In the genomic region with DNA sequence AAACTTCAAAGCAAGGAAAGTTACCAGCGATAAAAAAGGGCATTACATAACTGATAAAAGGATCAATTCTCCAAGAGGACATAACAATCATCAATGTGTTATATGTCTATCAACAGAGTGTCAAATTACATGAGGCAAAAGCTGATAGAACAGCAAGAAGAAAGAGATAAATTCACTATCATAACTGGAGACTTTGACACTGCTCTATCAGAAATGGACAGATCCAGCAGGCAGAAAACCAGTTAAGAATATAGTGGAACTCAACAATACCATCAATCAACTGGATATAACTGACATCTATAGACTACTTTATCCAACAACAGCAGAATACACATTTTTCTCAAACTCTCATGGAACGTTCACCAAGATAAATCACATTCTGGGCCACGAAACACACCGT, we compare ENCODE assay signal across 31 cellular contexts.
"Had no signal": no experiment of that assay in that cellular context is flagged by ENCODE, and none has a peak within 500 bp of the region (broad histone marks: within the 10 kb centered on the region; RNA-seq: fewer than 3 reads in every experiment).

No MANE protein-coding gene starts in this region.

- H3K36me3 ChIP-seq: brain microvascular endothelial cell had no signal

- DNase-seq: activated CD4-positive, alpha-beta memory T cell treated with anti-CD3 and anti-CD28 coated beads, Interleukin-2, amount 10 ng/mL, durations not matched to agents 7 days and 5 days; activated CD4-positive, alpha-beta T cell treated with anti-CD3 and anti-CD28 coated beads for 1 hour; activated CD4-positive, alpha-beta T cell treated with anti-CD3 and anti-CD28 coated beads for 48 hours; activated CD4-positive, CD25-positive, alpha-beta regulatory T cell; activated CD8-positive, alpha-beta memory T cell treated with anti-CD3 and anti-CD28 coated beads for 24 hours; activated CD8-positive, alpha-beta memory T cell treated with anti-CD3 and anti-CD28 coated beads, Interleukin-2, amount 10 ng/mL, durations not matched to agents 7 days and 5 days; activated CD8-positive, alpha-beta memory T cell treated with anti-CD3 and anti-CD28 coated beads, Interleukin-2, amount 50 U/mL, for 48 hours; activated effector memory CD4-positive, alpha-beta T cell treated with Interleukin-2 at 50 U/mL for 16 hours; activated naive CD4-positive, alpha-beta T cell treated with anti-CD3 and anti-CD28 coated beads, Interleukin-2, amount 10 ng/mL, durations not matched to agents 7 days and 5 days; activated naive CD8-positive, alpha-beta T cell treated with anti-CD3 and anti-CD28 coated beads, Interleukin-2, amount 50 U/mL, for 24 hours; activated T-cell treated with anti-CD3 and anti-CD28 coated beads, Interleukin-2, amount 50 U/mL, for 48 hours; anterior cingulate cortex; brain microvascular endothelial cell; NCI-H1092 treated with DMSO at 0.1 percent for 48 hours; NCI-H1417 treated with DMSO at 0.1 percent for 48 hours; NCI-H187 treated with DMSO at 0.1 percent for 48 hours; NCI-H2081; NCI-H2171 treated with DMSO at 0.1 percent for 48 hours; NCI-H2227 treated with DMSO at 0.1 percent for 48 hours; NCI-H446 treated with DMSO at 0.1 percent for 48 hours; NCI-H524; NCI-H69; NCI-H82; Right ventricle myocardium superior; SW 1271; T-helper 1 cell; T-helper 2 cell; T-helper 9 cell; WERI-Rb-1 had no signal

- H3K27ac ChIP-seq: brain microvascular endothelial cell, WERI-Rb-1 had no signal

- H3K27me3 ChIP-seq: brain microvascular endothelial cell had no signal

- H3K9me3 Mint-ChIP-seq: central memory CD8-positive, alpha-beta T cell had no signal

- ATAC-seq: activated CD8-positive, alpha-beta memory T cell treated with anti-CD3 and anti-CD28 coated beads, Interleukin-2, amount 10 ng/mL, durations not matched to agents 7 days and 5 days; activated naive CD8-positive, alpha-beta T cell treated with anti-CD3 and anti-CD28 coated beads, Interleukin-2, amount 50 U/mL, for 24 hours had no signal

- H3K27me3 Mint-ChIP-seq: activated CD4-positive, alpha-beta memory T cell treated with anti-CD3 and anti-CD28 coated beads, Interleukin-2, amount 10 ng/mL, durations not matched to agents 7 days and 5 days; activated CD8-positive, alpha-beta memory T cell treated with anti-CD3 and anti-CD28 coated beads, Interleukin-2, amount 10 ng/mL, durations not matched to agents 7 days and 5 days; activated naive CD4-positive, alpha-beta T cell treated with anti-CD3 and anti-CD28 coated beads, Interleukin-2, amount 10 ng/mL, durations not matched to agents 7 days and 5 days; activated naive CD8-positive, alpha-beta T cell; activated naive CD8-positive, alpha-beta T cell treated with anti-CD3 and anti-CD28 coated beads, Interleukin-2, amount 50 U/mL, for 24 hours; central memory CD8-positive, alpha-beta T cell had no signal

- H3K4me3 Mint-ChIP-seq: activated CD4-positive, alpha-beta memory T cell treated with anti-CD3 and anti-CD28 coated beads, Interleukin-2, amount 10 ng/mL, durations not matched to agents 7 days and 5 days; activated CD8-positive, alpha-beta memory T cell treated with anti-CD3 and anti-CD28 coated beads, Interleukin-2, amount 10 ng/mL, durations not matched to agents 7 days and 5 days; activated naive CD4-positive, alpha-beta T cell treated with anti-CD3 and anti-CD28 coated beads, Interleukin-2, amount 10 ng/mL, durations not matched to agents 7 days and 5 days; activated naive CD8-positive, alpha-beta T cell; activated naive CD8-positive, alpha-beta T cell treated with anti-CD3 and anti-CD28 coated beads, Interleukin-2, amount 50 U/mL, for 24 hours; central memory CD8-positive, alpha-beta T cell had no signal

- H3K27ac Mint-ChIP-seq: activated CD4-positive, alpha-beta memory T cell treated with anti-CD3 and anti-CD28 coated beads, Interleukin-2, amount 10 ng/mL, durations not matched to agents 7 days and 5 days; activated CD8-positive, alpha-beta memory T cell treated with anti-CD3 and anti-CD28 coated beads, Interleukin-2, amount 10 ng/mL, durations not matched to agents 7 days and 5 days; activated naive CD4-positive, alpha-beta T cell treated with anti-CD3 and anti-CD28 coated beads, Interleukin-2, amount 10 ng/mL, durations not matched to agents 7 days and 5 days; activated naive CD8-positive, alpha-beta T cell; activated naive CD8-positive, alpha-beta T cell treated with anti-CD3 and anti-CD28 coated beads, Interleukin-2, amount 50 U/mL, for 24 hours had no signal
